Comparison of ENCODE assay signal across 8 cellular contexts in genomic region chrX:15471016-15471415, GRCh38. TPM values are rescaled to one million over a fixed set of nuclear protein-coding genes. Genes with fewer than 3 reads are reported as not detected.
A peak's percentile ranks its signal among the peaks of the same experiment; 100 is the strongest.
DNase-seq lines count a peak whose midpoint lies in the region; ATAC-seq lines count a peak whose summit lies in the region.

No MANE protein-coding gene starts in this region.

- no peaks in the 10 kb centered on the region for H3K9me3 Mint-ChIP-seq in activated CD4-positive, alpha-beta memory T cell treated with anti-CD3 and anti-CD28 coated beads, Interleukin-2, amount 10 ng/mL, durations not matched to agents 7 days and 5 days

- H4K8ac ChIP-seq in mesenchymal stem cell (ENCODE audit: low read length), result no peak overlapping the region

- H3K18ac ChIP-seq in mesenchymal stem cell (ENCODE audit: low read depth in 1 of 2, low read length in 2 of 2), result no peak overlapping the region

- no peaks in the 10 kb centered on the region for H3K79me1 ChIP-seq in mesenchymal stem cell (replicated peaks; ENCODE audit: low read length, poor library complexity, severe bottlenecking)

- no peak overlapping the region for H3K27ac Mint-ChIP-seq in activated CD4-positive, alpha-beta memory T cell treated with anti-CD3 and anti-CD28 coated beads, Interleukin-2, amount 10 ng/mL, durations not matched to agents 7 days and 5 days

- no peaks in the 10 kb centered on the region for H3K27me3 Mint-ChIP-seq in activated CD4-positive, alpha-beta memory T cell treated with anti-CD3 and anti-CD28 coated beads, Interleukin-2, amount 10 ng/mL, durations not matched to agents 7 days and 5 days

- H3K27ac ChIP-seq in effector memory CD4-positive, alpha-beta T cell (ENCODE audit: insufficient read depth, low read length, poor library complexity, severe bottlenecking), result no peak overlapping the region
- no peak overlapping the region for H3K27ac ChIP-seq in mesenchymal stem cell (ENCODE audit: low read length, poor library complexity, severe bottlenecking)

- POLR2A ChIA-PET in activated CD4-positive, alpha-beta memory T cell treated with anti-CD3 and anti-CD28 coated beads, Interleukin-2, amount 10 ng/mL, durations not matched to agents 7 days and 5 days (lab: Charles Lee), result no interaction called here

- DNase-seq in NCI-H446 (lab: John Stamatoyannopoulos, UW), result peak; percentile 23 to 69
- no peak for DNase-seq in NCI-H446 treated with DMSO at 0.1 percent for 48 hours (lab: John Stamatoyannopoulos, UW)
- DNase-seq in NCI-H510A treated with DMSO at 0.1 percent for 48 hours (lab: John Stamatoyannopoulos, UW), result peak; percentile 31
- DNase-seq in activated CD4-positive, alpha-beta memory T cell treated with anti-CD3 and anti-CD28 coated beads, Interleukin-2, amount 10 ng/mL, durations not matched to agents 7 days and 5 days, result peak; percentile 60
- peak; percentile 2 to 9 (median 7) for DNase-seq in effector memory CD4-positive, alpha-beta T cell
- peak; percentile 79 for DNase-seq in mesenchymal stem cell
- peak; percentile 13 to 20 for DNase-seq in stimulated activated CD8-positive, alpha-beta memory T cell treated with anti-CD3 and anti-CD28 coated beads, Interleukin-7, amount 100 ng/mL, for 48 hours (ENCODE audit: extremely low read depth in 1 of 2, low read depth in 1 of 2)

- no peak overlapping the region for H2BK12ac ChIP-seq in mesenchymal stem cell (ENCODE audit: low read length in 2 of 2)

- no peak overlapping the region for H2BK120ac ChIP-seq in mesenchymal stem cell (ENCODE audit: low read depth, low read length)

- H3K36me3 Mint-ChIP-seq in activated CD4-positive, alpha-beta memory T cell treated with anti-CD3 and anti-CD28 coated beads, Interleukin-2, amount 10 ng/mL, durations not matched to agents 7 days and 5 days (ENCODE audit: low read depth), result no peaks in the 10 kb centered on the region

- H3K4me3 Mint-ChIP-seq in activated CD4-positive, alpha-beta memory T cell treated with anti-CD3 and anti-CD28 coated beads, Interleukin-2, amount 10 ng/mL, durations not matched to agents 7 days and 5 days, result no peak overlapping the region

- H3K4me3 ChIP-seq in effector memory CD4-positive, alpha-beta T cell (ENCODE audit: insufficient read depth, low read depth, low read length, poor library complexity, severe bottlenecking), result no peak overlapping the region
- no peak overlapping the region for H3K4me3 ChIP-seq in mesenchymal stem cell (ENCODE audit: insufficient read depth in 1 of 2, low read depth in 1 of 2, low read length in 2 of 2)

- H2BK5ac ChIP-seq in mesenchymal stem cell (ENCODE audit: low read depth, low read length, poor library complexity, severe bottlenecking), result no peak overlapping the region

- no peak overlapping the region for H3K23ac ChIP-seq in mesenchymal stem cell (ENCODE audit: low read length in 2 of 2)

- no peak overlapping the region for H3K4ac ChIP-seq in mesenchymal stem cell (ENCODE audit: low read depth in 1 of 2, low read length in 2 of 2)

- H2BK15ac ChIP-seq in mesenchymal stem cell (ENCODE audit: low read depth, poor library complexity, severe bottlenecking), result no peak overlapping the region

- H4K91ac ChIP-seq in mesenchymal stem cell (ENCODE audit: low read length), result no peak overlapping the region

- H3K4me1 ChIP-seq in effector memory CD4-positive, alpha-beta T cell (ENCODE audit: control insufficient read depth, insufficient read depth, low read length, poor library complexity, severe bottlenecking), result no peaks in the 10 kb centered on the region
- H3K4me1 ChIP-seq in mesenchymal stem cell (ENCODE audit: control insufficient read depth, insufficient read depth, low read depth, low read length), result no peaks in the 10 kb centered on the region

- no peaks in the 10 kb centered on the region for H3K36me3 ChIP-seq in effector memory CD4-positive, alpha-beta T cell (ENCODE audit: control insufficient read depth, insufficient read depth, low read length)
- no peaks in the 10 kb centered on the region for H3K36me3 ChIP-seq in mesenchymal stem cell (ENCODE audit: control insufficient read depth in 1 of 2, insufficient read depth in 2 of 2, low read depth in 1 of 2, low read length in 2 of 2)

- peak; percentile 84 for ATAC-seq in HG02885 (IDR thresholded peaks at IDR 0.05; ENCODE audit: poor library complexity, unreplicated experiment)

- H3K4me2 ChIP-seq in mesenchymal stem cell (ENCODE audit: low read length, poor library complexity, severe bottlenecking), result no peak overlapping the region

- CTCF ChIA-PET in activated CD4-positive, alpha-beta memory T cell treated with anti-CD3 and anti-CD28 coated beads, Interleukin-2, amount 10 ng/mL, durations not matched to agents 7 days and 5 days (lab: Charles Lee), result no interaction called here

- H3K27me3 ChIP-seq in effector memory CD4-positive, alpha-beta T cell (replicated peaks; ENCODE audit: control insufficient read depth, insufficient read depth, low read length, poor library complexity, severe bottlenecking), result no peaks in the 10 kb centered on the region
- H3K27me3 ChIP-seq in mesenchymal stem cell (ENCODE audit: control insufficient read depth in 1 of 2, insufficient read depth in 1 of 2, low read length in 2 of 2), result peaks cover 0 to 7% of the 10 kb centered on the region in 2 experiments

- H3K14ac ChIP-seq in mesenchymal stem cell (ENCODE audit: low read length in 2 of 2), result no peak overlapping the region

- peaks cover 3% of the 10 kb centered on the region for H3K4me1 Mint-ChIP-seq in activated CD4-positive, alpha-beta memory T cell treated with anti-CD3 and anti-CD28 coated beads, Interleukin-2, amount 10 ng/mL, durations not matched to agents 7 days and 5 days

- WGBS in mesenchymal stem cell, result 10% methylated on average over 2 of the region's 3 CpGs

- H2AFZ ChIP-seq in mesenchymal stem cell (ENCODE audit: low read depth, low read length), result no peak overlapping the region

- H3K9me3 ChIP-seq in effector memory CD4-positive, alpha-beta T cell (ENCODE audit: control insufficient read depth, low read length), result no peaks in the 10 kb centered on the region
- H3K9me3 ChIP-seq in mesenchymal stem cell (ENCODE audit: control insufficient read depth, low read length), result no peaks in the 10 kb centered on the region

- H3K9ac ChIP-seq in mesenchymal stem cell (ENCODE audit: low read length), result no peak overlapping the region

- H2AK5ac ChIP-seq in mesenchymal stem cell (ENCODE audit: low read length, severe bottlenecking), result no peak overlapping the region

RNA-seq across cellular contexts. Expression of gene PIR, which starts 22.1 kb away (rescaled TPM):
- total RNA-seq in activated CD4-positive, alpha-beta memory T cell treated with anti-CD3 and anti-CD28 coated beads, Interleukin-2, amount 10 ng/mL, durations not matched to agents 7 days and 5 days, result 1 to 10 TPM; 5.1 to 5.6 TPM
- polyA plus RNA-seq in mesenchymal stem cell (2013, experiment 1 of 2), result 26.5 TPM
- polyA plus RNA-seq in mesenchymal stem cell (2013, experiment 2 of 2), result 27.1 TPM

RNA-seq across cellular contexts. Expression of gene BMX, which starts 29.6 kb away (rescaled TPM):
- total RNA-seq in activated CD4-positive, alpha-beta memory T cell treated with anti-CD3 and anti-CD28 coated beads, Interleukin-2, amount 10 ng/mL, durations not matched to agents 7 days and 5 days, result not detected
- not detected for polyA plus RNA-seq in mesenchymal stem cell (2013, experiment 1 of 2)
- polyA plus RNA-seq in mesenchymal stem cell (2013, experiment 2 of 2), result not detected
